Comparison of ENCODE assay signal across 28 cellular contexts in the genomic region with DNA sequence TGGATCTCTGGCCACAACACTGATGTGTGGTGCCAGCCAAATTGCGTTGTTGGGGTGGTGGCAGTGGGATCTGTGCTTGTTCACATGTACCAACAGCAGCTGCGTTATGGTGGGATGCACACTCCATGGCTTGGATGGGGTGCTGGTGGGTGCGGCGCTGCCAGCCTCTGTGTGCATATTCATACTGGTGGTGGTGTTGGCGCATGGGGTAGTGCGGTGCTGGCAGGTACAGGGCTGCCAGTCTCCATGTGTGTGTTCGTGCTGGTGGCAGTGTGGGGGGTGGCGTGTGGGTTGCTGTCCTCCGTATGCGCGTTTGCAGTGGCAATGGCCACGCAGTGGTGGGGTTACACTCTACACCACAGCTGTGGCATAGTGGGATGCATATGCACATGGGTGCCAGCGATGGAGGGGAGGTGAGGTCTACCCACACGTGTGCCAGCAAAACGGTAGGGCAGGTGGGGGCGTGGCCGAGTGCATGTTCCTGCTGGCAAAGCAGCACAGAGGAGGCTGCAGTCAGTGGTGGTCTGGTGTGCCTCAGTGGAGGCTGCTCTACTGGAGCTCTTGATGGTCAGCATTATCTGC. TPM values are rescaled to one million over a fixed set of nuclear protein-coding genes. Genes with fewer than 3 reads are reported as not detected.
DNase-seq lines count a peak whose midpoint lies in the region; ATAC-seq, FAIRE-seq and TF ChIP-seq lines count a peak whose summit lies in the region.
"Had no signal": no experiment of that assay in that cellular context is flagged by ENCODE, and none has a peak within 500 bp of the region (broad histone marks: within the 10 kb centered on the region; RNA-seq: fewer than 3 reads in every experiment).

No MANE protein-coding gene starts in this region.

- H3K23ac ChIP-seq in mesenchymal stem cell (ENCODE audit: low read length in 2 of 2) (no peak overlapping the region), trophoblast cell (ENCODE audit: low read length) (peak overlapping the region; percentile 37)

- peak; percentile 97 for FAIRE-seq in HTR-8/SVneo (lab: Jason Lieb, UNC)
- FAIRE-seq in urothelium cell line (lab: Jason Lieb, UNC) = peak; percentile 74
- FAIRE-seq: A549, GM12878, GM12892, GM18507 had no signal

- no peaks in the 10 kb centered on the region for H3K79me2 ChIP-seq in trophoblast cell (ENCODE audit: control insufficient read depth, insufficient read depth, low read length, poor library complexity)
- no peaks in the 10 kb centered on the region for H3K79me2 ChIP-seq in hepatocyte

- no peak overlapping the region for H3K18ac ChIP-seq in mesenchymal stem cell (ENCODE audit: low read depth in 1 of 2, low read length in 2 of 2)
- no peak overlapping the region for H3K18ac ChIP-seq in trophoblast cell (ENCODE audit: low read length)

- no peak overlapping the region for H2BK15ac ChIP-seq in mesenchymal stem cell (ENCODE audit: low read depth, poor library complexity, severe bottlenecking)

- H2BK5ac ChIP-seq in mesenchymal stem cell (ENCODE audit: low read depth, low read length, poor library complexity, severe bottlenecking) (no peak overlapping the region), trophoblast cell (ENCODE audit: low read depth, low read length, poor library complexity) (no peak overlapping the region)

- no peak overlapping the region for H2BK120ac ChIP-seq in mesenchymal stem cell (ENCODE audit: low read depth, low read length)
- H2BK120ac ChIP-seq in trophoblast cell (ENCODE audit: insufficient read depth, low read length, poor library complexity) = no peak overlapping the region

- H4K20me1 ChIP-seq in hepatocyte (ENCODE audit: insufficient read depth, poor library complexity, severe bottlenecking) = no peaks in the 10 kb centered on the region
- H4K20me1 ChIP-seq: BLaER1 had no signal

- no peak overlapping the region for H2AK5ac ChIP-seq in mesenchymal stem cell (ENCODE audit: low read length, severe bottlenecking)
- H2AK5ac ChIP-seq in trophoblast cell (ENCODE audit: low read length) = no peak overlapping the region

- H2AFZ ChIP-seq in mesenchymal stem cell (ENCODE audit: low read depth, low read length) (no peak overlapping the region), trophoblast cell (ENCODE audit: insufficient read depth, low read length, poor library complexity) (no peak overlapping the region), hepatocyte (no peak overlapping the region)

- H3K27me3 Mint-ChIP-seq in stimulated activated naive CD8-positive, alpha-beta T cell treated with anti-CD3 and anti-CD28 coated beads, Interleukin-15, amount 100 ng/mL, for 72 hours = no peaks in the 10 kb centered on the region
- H3K27me3 Mint-ChIP-seq: B cell; CD4-positive, alpha-beta memory T cell; CD4-positive, CD25-positive, alpha-beta regulatory T cell; CD8-positive, alpha-beta memory T cell had no signal

- peaks cover 20 to 33% of the 10 kb centered on the region in 2 donors for H3K9me3 Mint-ChIP-seq in stimulated activated naive CD8-positive, alpha-beta T cell treated with anti-CD3 and anti-CD28 coated beads, Interleukin-15, amount 100 ng/mL, for 72 hours

- peak overlapping the region in 1 of 2 donors; percentile 36 for H3K27ac Mint-ChIP-seq in stimulated activated naive CD8-positive, alpha-beta T cell treated with anti-CD3 and anti-CD28 coated beads, Interleukin-15, amount 100 ng/mL, for 72 hours
- H3K27ac Mint-ChIP-seq: B cell; CD14-positive monocyte; CD4-positive, CD25-positive, alpha-beta regulatory T cell had no signal

- no peaks in the 10 kb centered on the region for H3K4me1 ChIP-seq in mesenchymal stem cell (ENCODE audit: control insufficient read depth, insufficient read depth, low read depth, low read length)
- peaks cover 0 to 2% of the 10 kb centered on the region in 2 experiments for H3K4me1 ChIP-seq in trophoblast cell (ENCODE audit: control insufficient read depth in 1 of 2, insufficient read depth in 2 of 2, low read length in 2 of 2)
- H3K4me1 ChIP-seq in BE2C = no peaks in the 10 kb centered on the region
- no peaks in the 10 kb centered on the region for H3K4me1 ChIP-seq in hepatocyte (ENCODE audit: insufficient read depth)
- H3K4me1 ChIP-seq: A549 had no signal

- no peak for DNase-seq in HTR-8/SVneo (ENCODE audit: insufficient read length, low spot score)
- DNase-seq in mesenchymal stem cell = no peak
- no peak for DNase-seq in trophoblast cell
- no peak for DNase-seq in urothelium cell line (ENCODE audit: low spot score)
- DNase-seq in BE2C = no peak
- DNase-seq in stimulated activated naive CD8-positive, alpha-beta T cell treated with anti-CD3 and anti-CD28 coated beads, Interleukin-15, amount 100 ng/mL, for 72 hours = no peak
- no peak for DNase-seq in hepatocyte (ENCODE audit: low spot score)
- DNase-seq: AML-193; C1 segment of cervical spinal cord; CD4-positive, alpha-beta memory T cell; CD4-positive, CD25-positive, alpha-beta regulatory T cell; CD8-positive, alpha-beta memory T cell; COR-L47; DMS 273 treated with DMSO at 0.1 percent for 48 hours; DMS153; DMS53; DMS79; DND-41; EL; GDM1 had no signal

- H3K9me2 ChIP-seq in hepatocyte (replicated peaks; ENCODE audit: insufficient read depth) = no peaks in the 10 kb centered on the region

- H3K79me1 ChIP-seq in mesenchymal stem cell (replicated peaks; ENCODE audit: low read length, poor library complexity, severe bottlenecking) (peaks cover 18% of the 10 kb centered on the region), trophoblast cell (ENCODE audit: low read length) (no peaks in the 10 kb centered on the region)

- TF ChIP-seq CTCF in BE2C (IDR thresholded peaks at IDR 0.05; ENCODE audit: low read depth, low read length) (no peak), hepatocyte (IDR thresholded peaks at IDR 0.05; ENCODE audit: poor library complexity) (no peak)

- no peak overlapping the region for H3K4me2 ChIP-seq in mesenchymal stem cell (ENCODE audit: low read length, poor library complexity, severe bottlenecking)
- H3K4me2 ChIP-seq in trophoblast cell (ENCODE audit: low read length) = no peak overlapping the region
- no peak overlapping the region for H3K4me2 ChIP-seq in hepatocyte
- H3K4me2 ChIP-seq: A549, BLaER1 had no signal

- H3K27ac ChIP-seq in mesenchymal stem cell (ENCODE audit: low read length, poor library complexity, severe bottlenecking) (no peak overlapping the region), trophoblast cell (ENCODE audit: low read depth, low read length) (no peak overlapping the region), hepatocyte (no peak overlapping the region)
- H3K27ac ChIP-seq: 22Rv1, A549, BLaER1 had no signal

- H3K14ac ChIP-seq in mesenchymal stem cell (ENCODE audit: low read length in 2 of 2) (peak overlapping the region in 1 of 2 experiments; percentile 30), trophoblast cell (ENCODE audit: low read length) (no peak overlapping the region)

- 93% methylated on average over 17 of the region's 17 CpGs for WGBS in mesenchymal stem cell
- WGBS in trophoblast cell (ENCODE audit: extremely low coverage, insufficient coverage, insufficient read length) = no CpG with 5 or more reads among the region's 17 CpGs
- 99% methylated on average over 17 of the region's 17 CpGs for WGBS in hepatocyte (ENCODE audit: low lambda C conversion rate, missing lambda C conversion rate)

- H3K4me3 ChIP-seq in mesenchymal stem cell (ENCODE audit: insufficient read depth in 1 of 2, low read depth in 1 of 2, low read length in 2 of 2) (no peak overlapping the region), trophoblast cell (ENCODE audit: low read depth, low read length) (no peak overlapping the region), BE2C (ENCODE audit: low read depth, low read length) (no peak overlapping the region), hepatocyte (no peak overlapping the region)
- H3K4me3 ChIP-seq: A549, BLaER1, GM12878 had no signal

- no peak overlapping the region for H4K8ac ChIP-seq in mesenchymal stem cell (ENCODE audit: low read length)
- H4K8ac ChIP-seq in trophoblast cell (ENCODE audit: low read depth, low read length) = no peak overlapping the region

- H3K4me1 Mint-ChIP-seq in stimulated activated naive CD8-positive, alpha-beta T cell treated with anti-CD3 and anti-CD28 coated beads, Interleukin-15, amount 100 ng/mL, for 72 hours = peaks cover 17% of the 10 kb centered on the region

- H3K4ac ChIP-seq in mesenchymal stem cell (ENCODE audit: low read depth in 1 of 2, low read length in 2 of 2) (no peak overlapping the region), trophoblast cell (ENCODE audit: low read depth, low read length) (no peak overlapping the region)

- no peak overlapping the region for H3K4me3 Mint-ChIP-seq in stimulated activated naive CD8-positive, alpha-beta T cell treated with anti-CD3 and anti-CD28 coated beads, Interleukin-15, amount 100 ng/mL, for 72 hours
- H3K4me3 Mint-ChIP-seq: B cell; CD14-positive monocyte; CD4-positive, alpha-beta memory T cell; CD4-positive, CD25-positive, alpha-beta regulatory T cell had no signal

- H3K36me3 ChIP-seq in mesenchymal stem cell (ENCODE audit: control insufficient read depth in 1 of 2, insufficient read depth in 2 of 2, low read depth in 1 of 2, low read length in 2 of 2) = peaks cover 0 to 4% of the 10 kb centered on the region in 2 experiments
- H3K36me3 ChIP-seq in trophoblast cell (ENCODE audit: control insufficient read depth in 1 of 2, insufficient read depth in 2 of 2, low read length in 2 of 2) = no peaks in the 10 kb centered on the region
- H3K36me3 ChIP-seq in BE2C = no peaks in the 10 kb centered on the region
- H3K36me3 ChIP-seq in hepatocyte (replicated peaks; ENCODE audit: insufficient read depth, low read depth) = no peaks in the 10 kb centered on the region

- H3K27me3 ChIP-seq in mesenchymal stem cell (ENCODE audit: control insufficient read depth in 1 of 2, insufficient read depth in 1 of 2, low read length in 2 of 2) = no peaks in the 10 kb centered on the region
- no peaks in the 10 kb centered on the region for H3K27me3 ChIP-seq in trophoblast cell (ENCODE audit: insufficient read depth, low read length)
- H3K27me3 ChIP-seq in BE2C = no peaks in the 10 kb centered on the region
- no peaks in the 10 kb centered on the region for H3K27me3 ChIP-seq in hepatocyte
- H3K27me3 ChIP-seq: BLaER1 had no signal

- H3K9me3 ChIP-seq in mesenchymal stem cell (ENCODE audit: control insufficient read depth, low read length) = no peaks in the 10 kb centered on the region
- peaks cover 8% of the 10 kb centered on the region for H3K9me3 ChIP-seq in trophoblast cell (ENCODE audit: insufficient read depth, low read depth, low read length)
- no peaks in the 10 kb centered on the region; the same call in 1 of the 2 replicates for H3K9me3 ChIP-seq in BE2C
- H3K9me3 ChIP-seq in hepatocyte (ENCODE audit: low read depth) = no peaks in the 10 kb centered on the region

- H3K9ac ChIP-seq in mesenchymal stem cell (ENCODE audit: low read length) = no peak overlapping the region
- H3K9ac ChIP-seq in trophoblast cell (ENCODE audit: low read length) = no peak overlapping the region
- H3K9ac ChIP-seq: BLaER1 had no signal

- H4K12ac ChIP-seq in trophoblast cell (ENCODE audit: low read depth, low read length) = no peak overlapping the region

- ATAC-seq in stimulated activated naive CD8-positive, alpha-beta T cell treated with anti-CD3 and anti-CD28 coated beads, Interleukin-15, amount 100 ng/mL, for 72 hours = no peak
- ATAC-seq: A549, GM12878 had no signal

- H4K91ac ChIP-seq in mesenchymal stem cell (ENCODE audit: low read length) (peak overlapping the region; percentile 28), trophoblast cell (ENCODE audit: low read depth, low read length) (no peak overlapping the region)

- H2BK12ac ChIP-seq in mesenchymal stem cell (ENCODE audit: low read length in 2 of 2) = no peak overlapping the region
- no peak overlapping the region for H2BK12ac ChIP-seq in trophoblast cell (ENCODE audit: low read length)

RNA-seq across cellular contexts. Expression of a gene that starts 26.5 kb away (rescaled TPM):
- polyA plus RNA-seq in mesenchymal stem cell (2013, experiment 1 of 2) = 2.4 TPM
- 2.4 TPM for polyA plus RNA-seq in mesenchymal stem cell (2013, experiment 2 of 2)
- 5.7 and 6.1 TPM in 2 replicates for polyA plus RNA-seq in trophoblast cell (2013)
- 2.6 TPM for polyA plus RNA-seq in BE2C (2012; ENCODE audit: insufficient read depth, insufficient read length, low read depth)
- 18.0 and 27.3 TPM in 2 replicates for total RNA-seq in hepatocyte
- polyA plus RNA-seq in hepatocyte = 10.1 and 17.2 TPM in 2 replicates

RNA-seq across cellular contexts. Expression of a gene that starts 29.7 kb away (rescaled TPM):
- 11.4 TPM for polyA plus RNA-seq in mesenchymal stem cell (2013, experiment 1 of 2)
- polyA plus RNA-seq in mesenchymal stem cell (2013, experiment 2 of 2) = 9.5 TPM
- polyA plus RNA-seq in trophoblast cell (2013) = 9.8 and 10.7 TPM in 2 replicates
- polyA plus RNA-seq in BE2C (2012; ENCODE audit: insufficient read depth, insufficient read length, low read depth) = 7.5 TPM
- total RNA-seq in hepatocyte = 23.9 and 32.3 TPM in 2 replicates
- 5.5 and 6.4 TPM in 2 replicates for polyA plus RNA-seq in hepatocyte
